Comparison of ENCODE assay signal across 3 cellular contexts in the genomic region with DNA sequence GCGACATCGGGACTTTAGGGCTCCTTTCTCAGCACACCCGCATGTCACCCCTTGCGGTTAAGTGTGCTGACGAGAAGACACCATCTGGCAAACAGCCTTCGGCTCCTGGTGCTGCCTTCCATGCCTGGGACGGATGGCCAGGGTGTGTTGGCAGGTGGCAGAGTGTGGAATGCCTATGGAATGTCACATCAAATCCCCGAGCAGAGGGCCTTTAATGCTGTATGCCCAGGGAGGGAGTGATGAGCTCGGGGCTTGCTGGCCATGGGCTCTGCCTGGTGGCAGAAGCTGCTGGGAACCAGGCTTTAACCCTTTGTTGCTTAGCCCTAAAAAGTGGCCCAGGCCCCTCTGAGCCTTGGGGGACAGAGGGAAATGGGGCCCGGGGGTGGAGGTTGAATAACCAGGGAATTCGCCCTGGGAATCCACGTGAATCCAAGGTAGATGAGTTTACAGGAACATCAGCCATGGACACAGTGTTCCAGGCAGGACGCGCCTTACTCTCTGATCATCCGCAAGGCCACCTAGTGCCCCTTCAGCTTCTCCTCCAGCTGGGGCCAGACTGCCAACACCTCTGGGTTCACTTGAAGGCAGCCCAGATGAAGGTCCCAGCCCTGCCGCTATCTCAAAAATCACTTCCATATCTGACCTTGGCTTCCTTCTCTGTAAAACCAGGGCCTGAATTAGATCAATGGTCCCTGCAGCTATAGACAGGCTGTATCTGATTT.
TF ChIP-seq lines count a peak whose summit lies in the region.

No MANE protein-coding gene starts in this region.

TF ChIP-seq in SK-N-SH, 30 proteins besides CTCF, POLR2A, EP300 and RAD21:
- TF ChIP-seq, protein P1, sequence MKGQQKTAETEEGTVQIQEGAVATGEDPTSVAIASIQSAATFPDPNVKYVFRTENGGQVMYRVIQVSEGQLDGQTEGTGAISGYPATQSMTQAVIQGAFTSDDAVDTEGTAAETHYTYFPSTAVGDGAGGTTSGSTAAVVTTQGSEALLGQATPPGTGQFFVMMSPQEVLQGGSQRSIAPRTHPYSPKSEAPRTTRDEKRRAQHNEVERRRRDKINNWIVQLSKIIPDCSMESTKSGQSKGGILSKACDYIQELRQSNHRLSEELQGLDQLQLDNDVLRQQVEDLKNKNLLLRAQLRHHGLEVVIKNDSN (IDR thresholded peaks at IDR 0.05; ENCODE audit: borderline replicate concordance, low read depth): no peak

TF ChIP-seq in SK-N-SH treated with all-trans-retinoic acid at 6 μM for 48 hours, 23 proteins besides CTCF, POLR2A, EP300 and RAD21:
- no peak for TF ChIP-seq TCF4 (CRISPR knock-in tag; IDR thresholded peaks at IDR 0.05; ENCODE audit: borderline replicate concordance)
- no peak for TF ChIP-seq BACH2 (CRISPR knock-in tag; IDR thresholded peaks at IDR 0.05; ENCODE audit: borderline replicate concordance)
- no peak for TF ChIP-seq ZNF8 (CRISPR knock-in tag; IDR thresholded peaks at IDR 0.05)
- no peak for TF ChIP-seq RARB (CRISPR knock-in tag; IDR thresholded peaks at IDR 0.05)
- no peak for TF ChIP-seq ZNF70 (CRISPR knock-in tag; IDR thresholded peaks at IDR 0.05)
- TF ChIP-seq ZNF565 (CRISPR knock-in tag; conservative IDR thresholded peaks at IDR 0.05; ENCODE audit: low read depth): no peak
- no peak for TF ChIP-seq GLIS3 (CRISPR knock-in tag; IDR thresholded peaks at IDR 0.05)
- no peak for TF ChIP-seq SNAI2 (CRISPR knock-in tag; IDR thresholded peaks at IDR 0.05)
- TF ChIP-seq TOX (CRISPR knock-in tag; IDR thresholded peaks at IDR 0.05; ENCODE audit: borderline replicate concordance): no peak
- TF ChIP-seq ARNTL (CRISPR knock-in tag; IDR thresholded peaks at IDR 0.05; ENCODE audit: borderline replicate concordance, low read depth): no peak
- TF ChIP-seq OSR1 (CRISPR knock-in tag; IDR thresholded peaks at IDR 0.05): no peak
- TF ChIP-seq ZFP30 (CRISPR knock-in tag; IDR thresholded peaks at IDR 0.05): no peak
- TF ChIP-seq, protein P2, sequence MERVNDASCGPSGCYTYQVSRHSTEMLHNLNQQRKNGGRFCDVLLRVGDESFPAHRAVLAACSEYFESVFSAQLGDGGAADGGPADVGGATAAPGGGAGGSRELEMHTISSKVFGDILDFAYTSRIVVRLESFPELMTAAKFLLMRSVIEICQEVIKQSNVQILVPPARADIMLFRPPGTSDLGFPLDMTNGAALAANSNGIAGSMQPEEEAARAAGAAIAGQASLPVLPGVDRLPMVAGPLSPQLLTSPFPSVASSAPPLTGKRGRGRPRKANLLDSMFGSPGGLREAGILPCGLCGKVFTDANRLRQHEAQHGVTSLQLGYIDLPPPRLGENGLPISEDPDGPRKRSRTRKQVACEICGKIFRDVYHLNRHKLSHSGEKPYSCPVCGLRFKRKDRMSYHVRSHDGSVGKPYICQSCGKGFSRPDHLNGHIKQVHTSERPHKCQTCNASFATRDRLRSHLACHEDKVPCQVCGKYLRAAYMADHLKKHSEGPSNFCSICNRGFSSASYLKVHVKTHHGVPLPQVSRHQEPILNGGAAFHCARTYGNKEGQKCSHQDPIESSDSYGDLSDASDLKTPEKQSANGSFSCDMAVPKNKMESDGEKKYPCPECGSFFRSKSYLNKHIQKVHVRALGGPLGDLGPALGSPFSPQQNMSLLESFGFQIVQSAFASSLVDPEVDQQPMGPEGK (CRISPR knock-in tag; IDR thresholded peaks at IDR 0.05; ENCODE audit: borderline replicate concordance): no peak
- TF ChIP-seq ESRRG (CRISPR knock-in tag; IDR thresholded peaks at IDR 0.05): no peak
- TF ChIP-seq ZFP3 (CRISPR knock-in tag; IDR thresholded peaks at IDR 0.05): no peak
- TF ChIP-seq, protein P3, sequence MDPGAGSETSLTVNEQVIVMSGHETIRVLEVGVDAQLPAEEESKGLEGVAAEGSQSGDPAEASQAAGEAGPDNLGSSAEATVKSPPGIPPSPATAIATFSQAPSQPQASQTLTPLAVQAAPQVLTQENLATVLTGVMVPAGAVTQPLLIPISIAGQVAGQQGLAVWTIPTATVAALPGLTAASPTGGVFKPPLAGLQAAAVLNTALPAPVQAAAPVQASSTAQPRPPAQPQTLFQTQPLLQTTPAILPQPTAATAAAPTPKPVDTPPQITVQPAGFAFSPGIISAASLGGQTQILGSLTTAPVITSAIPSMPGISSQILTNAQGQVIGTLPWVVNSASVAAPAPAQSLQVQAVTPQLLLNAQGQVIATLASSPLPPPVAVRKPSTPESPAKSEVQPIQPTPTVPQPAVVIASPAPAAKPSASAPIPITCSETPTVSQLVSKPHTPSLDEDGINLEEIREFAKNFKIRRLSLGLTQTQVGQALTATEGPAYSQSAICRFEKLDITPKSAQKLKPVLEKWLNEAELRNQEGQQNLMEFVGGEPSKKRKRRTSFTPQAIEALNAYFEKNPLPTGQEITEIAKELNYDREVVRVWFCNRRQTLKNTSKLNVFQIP (CRISPR knock-in tag; IDR thresholded peaks at IDR 0.05; ENCODE audit: borderline replicate concordance, low read depth): no peak
- TF ChIP-seq CSDC2 (CRISPR knock-in tag; IDR thresholded peaks at IDR 0.05): no peak
TF ChIP-seq in SK-N-SH treated with all-trans-retinoic acid at 6 μM for 48 hours: peak in this region for 0.

TF ChIP-seq in H1, 55 proteins besides CTCF, POLR2A, EP300 and RAD21:
- TF ChIP-seq SP2 (IDR thresholded peaks at IDR 0.05; ENCODE audit: low read length) (no peak), RBBP5 (IDR thresholded peaks at IDR 0.05; ENCODE audit: borderline replicate concordance, low read depth, low read length) (no peak), KDM4A (IDR thresholded peaks at IDR 0.05; ENCODE audit: low read depth, low read length, severe bottlenecking) (no peak), POU5F1 (IDR thresholded peaks at IDR 0.05; ENCODE audit: low read depth, low read length) (no peak), TAF1 (IDR thresholded peaks at IDR 0.05; ENCODE audit: low read depth, low read length) (no peak), ZNF274 (IDR thresholded peaks at IDR 0.05; ENCODE audit: borderline replicate concordance, extremely low read depth, low read length) (no peak), TEAD4 (IDR thresholded peaks at IDR 0.05; ENCODE audit: low read depth, low read length) (peak; percentile 45; the same call in 1 of the 2 replicates)
TF ChIP-seq in H1: peak in this region for 1.
